1 cellular context compared by ENCODE assay signal in genomic region chr10:89783406-89783805, GRCh38.
TF ChIP-seq lines count a peak whose summit lies in the region.

No MANE protein-coding gene starts in this region.

TF ChIP-seq in WTC11, 78 proteins besides CTCF, POLR2A, EP300 and RAD21 (continued from another document):
- no peak for TF ChIP-seq AFF4 (CRISPR knock-in tag; IDR thresholded peaks at IDR 0.05; ENCODE audit: borderline replicate concordance)
- TF ChIP-seq STAT6 (CRISPR knock-in tag; conservative IDR thresholded peaks at IDR 0.05; ENCODE audit: low read depth), result no peak
- no peak for TF ChIP-seq ATF1 (CRISPR knock-in tag; IDR thresholded peaks at IDR 0.05)
- TF ChIP-seq ZNF281 (CRISPR knock-in tag; IDR thresholded peaks at IDR 0.05), result no peak
- TF ChIP-seq, protein P1, sequence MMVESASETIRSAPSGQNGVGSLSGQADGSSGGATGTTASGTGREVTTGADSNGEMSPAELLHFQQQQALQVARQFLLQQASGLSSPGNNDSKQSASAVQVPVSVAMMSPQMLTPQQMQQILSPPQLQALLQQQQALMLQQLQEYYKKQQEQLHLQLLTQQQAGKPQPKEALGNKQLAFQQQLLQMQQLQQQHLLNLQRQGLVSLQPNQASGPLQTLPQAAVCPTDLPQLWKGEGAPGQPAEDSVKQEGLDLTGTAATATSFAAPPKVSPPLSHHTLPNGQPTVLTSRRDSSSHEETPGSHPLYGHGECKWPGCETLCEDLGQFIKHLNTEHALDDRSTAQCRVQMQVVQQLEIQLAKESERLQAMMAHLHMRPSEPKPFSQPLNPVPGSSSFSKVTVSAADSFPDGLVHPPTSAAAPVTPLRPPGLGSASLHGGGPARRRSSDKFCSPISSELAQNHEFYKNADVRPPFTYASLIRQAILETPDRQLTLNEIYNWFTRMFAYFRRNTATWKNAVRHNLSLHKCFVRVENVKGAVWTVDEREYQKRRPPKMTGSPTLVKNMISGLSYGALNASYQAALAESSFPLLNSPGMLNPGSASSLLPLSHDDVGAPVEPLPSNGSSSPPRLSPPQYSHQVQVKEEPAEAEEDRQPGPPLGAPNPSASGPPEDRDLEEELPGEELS (CRISPR knock-in tag; IDR thresholded peaks at IDR 0.05), result no peak
- no peak for TF ChIP-seq MYBL2 (CRISPR knock-in tag; IDR thresholded peaks at IDR 0.05)
- TF ChIP-seq USF1 (CRISPR knock-in tag; IDR thresholded peaks at IDR 0.05), result no peak
- no peak for TF ChIP-seq JUN (CRISPR knock-in tag; IDR thresholded peaks at IDR 0.05)
- TF ChIP-seq ATF3 (CRISPR knock-in tag; conservative IDR thresholded peaks at IDR 0.05), result no peak
- TF ChIP-seq ZMAT4 (CRISPR knock-in tag; IDR thresholded peaks at IDR 0.05), result no peak
